ENCODE assay signal across 13 cellular contexts in the genomic region with DNA sequence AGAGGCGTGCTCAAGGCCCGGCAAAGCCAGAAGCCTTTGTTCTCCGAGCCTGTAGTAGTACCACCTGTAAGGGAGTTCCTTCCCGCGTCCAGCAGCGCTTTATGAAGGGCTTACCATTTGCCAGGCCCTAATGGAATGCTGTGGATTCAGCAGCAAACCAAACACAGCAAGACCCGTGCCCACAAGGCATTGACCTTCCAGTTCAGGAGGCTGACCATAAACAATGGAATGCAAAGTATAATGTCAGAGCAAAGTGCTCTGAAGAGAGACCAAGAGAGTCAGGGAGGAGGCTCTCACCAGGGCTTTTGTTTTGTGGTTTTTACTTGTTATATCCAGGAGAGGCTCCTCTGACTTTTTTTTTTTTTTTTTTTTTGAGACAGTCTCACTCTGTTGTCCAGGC.
A peak's percentile ranks its signal among the peaks of the same experiment; 100 is the strongest.
DNase-seq lines count a peak whose midpoint lies in the region; TF ChIP-seq lines count a peak whose summit lies in the region.
"Had no signal": no experiment of that assay in that cellular context is flagged by ENCODE, and none has a peak within 500 bp of the region (broad histone marks: within the 10 kb centered on the region; RNA-seq: fewer than 3 reads in every experiment).

No MANE protein-coding gene starts in this region.

- H3K4me3 ChIP-seq in astrocyte of the cerebellum (ENCODE audit: low read depth, low read length) (no peak overlapping the region), kidney epithelial cell (ENCODE audit: low read depth, low read length) (no peak overlapping the region)
- H3K4me3 ChIP-seq: gastroesophageal sphincter, left ventricle myocardium inferior had no signal

- in situ Hi-C loops in astrocyte of the cerebellum (cut with HindIII; ENCODE audit: low sequenced_read_pairs) (no loop called here), G401 (cut with HindIII; ENCODE audit: low sequenced_read_pairs) (loop anchor here (25.0 kb wide), 1 partner anchor 384 kb away; no protein-coding TSS in a partner anchor)

- H3K36me3 ChIP-seq in kidney epithelial cell (ENCODE audit: control insufficient read depth, insufficient read depth, low read length), result no peaks in the 10 kb centered on the region
- H3K36me3 ChIP-seq: gastroesophageal sphincter, left ventricle myocardium inferior had no signal

- TF ChIP-seq CTCF in astrocyte of the cerebellum (IDR thresholded peaks at IDR 0.05; ENCODE audit: low read depth, low read length, missing control alignments) (no peak), kidney epithelial cell (IDR thresholded peaks at IDR 0.05; ENCODE audit: insufficient read depth, low read length, poor library complexity, severe bottlenecking) (no peak)

- DNase-seq in AG20443 (ENCODE audit: low spot score) (peak; percentile 71), HS-5 (ENCODE audit: low read depth) (peak; percentile 49), astrocyte of the cerebellum (ENCODE audit: low read depth) (peak; percentile 80), kidney epithelial cell (ENCODE audit: low read depth) (peak; percentile 86), G401 (ENCODE audit: low spot score) (no peak), 8988T (no peak), NCI-H446 treated with DMSO at 0.1 percent for 48 hours (lab: John Stamatoyannopoulos, UW) (no peak), NCI-H524 treated with DMSO at 0.1 percent for 48 hours (lab: John Stamatoyannopoulos, UW) (no peak)
- DNase-seq: cortex of kidney, left ventricle myocardium inferior, NCI-H1105, NCI-H526 had no signal

- no peaks in the 10 kb centered on the region for H3K27me3 ChIP-seq in kidney epithelial cell (ENCODE audit: control insufficient read depth, insufficient read depth, low read length)
- H3K27me3 ChIP-seq: gastroesophageal sphincter had no signal

Comparison
In these comparisons a context has a peak if more than half of its experiments do, and no peak if none do; other contexts are left out.
1. DNase-seq: peak in AG20443 (single experiment), HS-5 (single experiment), astrocyte of the cerebellum (single experiment) and kidney epithelial cell (single experiment); none in G401 (single experiment), 8988T (single experiment), NCI-H446 treated with DMSO at 0.1 percent for 48 hours (single experiment) and NCI-H524 treated with DMSO at 0.1 percent for 48 hours (single experiment).